11 cellular contexts compared by ENCODE assay signal in the genomic region with DNA sequence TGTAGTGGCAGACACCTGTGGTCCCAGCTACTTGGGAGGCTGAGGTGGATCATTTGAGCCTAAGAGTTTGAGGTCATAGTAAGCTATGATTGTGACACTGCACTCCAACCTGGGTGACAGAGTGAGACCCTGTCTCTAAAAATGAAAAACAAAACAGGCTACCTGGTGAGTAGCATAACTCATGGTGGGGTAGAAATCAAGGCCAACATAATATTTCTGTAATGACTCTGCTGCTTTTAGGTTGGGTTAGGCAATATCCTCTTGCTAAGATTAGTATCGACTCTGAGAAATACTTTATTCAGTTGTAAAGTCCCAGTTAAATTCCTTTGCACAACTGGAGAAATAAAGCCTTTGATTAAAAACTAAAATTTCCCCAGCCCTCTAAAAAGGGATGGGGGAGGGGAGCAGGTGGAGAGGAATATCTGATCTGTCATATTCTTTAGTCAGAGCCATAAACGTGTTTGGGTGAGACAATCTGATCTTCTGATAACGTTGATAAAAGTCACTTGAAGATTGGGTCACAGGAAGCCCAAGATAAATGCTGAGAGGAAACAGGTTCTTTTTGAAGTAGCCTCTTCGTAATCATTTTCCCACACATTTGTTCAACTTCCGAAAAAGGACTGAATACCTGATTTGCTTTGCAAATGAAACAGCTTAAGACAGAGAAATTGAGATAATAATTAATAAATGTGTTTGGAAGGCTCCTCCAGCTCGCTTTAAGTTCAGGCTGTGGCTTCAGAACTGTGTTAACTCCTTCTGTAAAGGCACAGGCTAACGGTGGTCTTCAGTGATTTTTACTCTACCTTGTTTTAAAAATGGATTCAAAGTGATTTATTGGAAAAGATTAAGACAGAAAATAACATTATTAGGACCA. TPM values are rescaled to one million over a fixed set of nuclear protein-coding genes. Genes with fewer than 3 reads are reported as not detected.
DNase-seq lines count a peak whose midpoint lies in the region; ATAC-seq and TF ChIP-seq lines count a peak whose summit lies in the region.
"Had no signal": no experiment of that assay in that cellular context is flagged by ENCODE, and none has a peak within 500 bp of the region (broad histone marks: within the 10 kb centered on the region; RNA-seq: fewer than 3 reads in every experiment).

No MANE protein-coding gene starts in this region.

- H3K36me3 ChIP-seq in mucosa of descending colon (ENCODE audit: low read depth) (no peaks in the 10 kb centered on the region), gastroesophageal sphincter (peaks cover 0 to 8% of the 10 kb centered on the region in 2 donors)

- no peaks in the 10 kb centered on the region for H3K4me1 ChIP-seq in mucosa of descending colon (ENCODE audit: low read depth)
- H3K4me1 ChIP-seq in gastroesophageal sphincter: no peaks in the 10 kb centered on the region

- peak overlapping the region; percentile 62 for H3K4me3 Mint-ChIP-seq in activated T-helper 17 cell treated with anti-CD3 and anti-CD28 coated beads, Interleukin-2, amount 50 U/mL, for 72 hours

- H3K27me3 Mint-ChIP-seq in activated T-helper 17 cell treated with anti-CD3 and anti-CD28 coated beads, Interleukin-2, amount 50 U/mL, for 72 hours: no peaks in the 10 kb centered on the region

- no peak for TF ChIP-seq EP300 in gastroesophageal sphincter (IDR thresholded peaks at IDR 0.05)

- no peaks in the 10 kb centered on the region for H3K27me3 ChIP-seq in gastroesophageal sphincter

- TF ChIP-seq POLR2A in gastroesophageal sphincter (IDR thresholded peaks at IDR 0.05): no peak

- peak overlapping the region; percentile 44 for H3K27ac Mint-ChIP-seq in activated T-helper 17 cell treated with anti-CD3 and anti-CD28 coated beads, Interleukin-2, amount 50 U/mL, for 72 hours

- H3K9me3 ChIP-seq in mucosa of descending colon: no peaks in the 10 kb centered on the region
- no peaks in the 10 kb centered on the region for H3K9me3 ChIP-seq in gastroesophageal sphincter

- DNase-seq in AG09309 (ENCODE audit: low read depth): peak; percentile 18
- peak; percentile 6 for DNase-seq in MV-4-11 (lab: John Stamatoyannopoulos, UW)
- no peak for DNase-seq in mucosa of descending colon
- DNase-seq: foreskin melanocyte had no signal

- H3K4me3 ChIP-seq in AG09309 (ENCODE audit: control insufficient read depth, low read depth, low read length): no peak overlapping the region
- no peak overlapping the region for H3K4me3 ChIP-seq in mucosa of descending colon
- no peak overlapping the region for H3K4me3 ChIP-seq in gastroesophageal sphincter
- H3K4me3 ChIP-seq: smooth muscle cell had no signal

- H3K9me3 Mint-ChIP-seq in activated T-helper 17 cell treated with anti-CD3 and anti-CD28 coated beads, Interleukin-2, amount 50 U/mL, for 72 hours: no peaks in the 10 kb centered on the region

- intact Hi-C loops in mucosa of descending colon (cut with DNase I, micrococcal nuclease): no loop called here

- H3K27ac ChIP-seq in gastroesophageal sphincter: no peak overlapping the region

- no peaks in the 10 kb centered on the region for H3K36me3 Mint-ChIP-seq in activated T-helper 17 cell treated with anti-CD3 and anti-CD28 coated beads, Interleukin-2, amount 50 U/mL, for 72 hours (ENCODE audit: low read depth)

- H3K4me1 Mint-ChIP-seq in activated T-helper 17 cell treated with anti-CD3 and anti-CD28 coated beads, Interleukin-2, amount 50 U/mL, for 72 hours: peaks cover 20% of the 10 kb centered on the region

- ATAC-seq in GM19372 (IDR thresholded peaks at IDR 0.05; ENCODE audit: low read depth, unreplicated experiment) (peak; percentile 62), GM21576 (IDR thresholded peaks at IDR 0.05; ENCODE audit: unreplicated experiment) (no peak), mucosa of descending colon (no peak), gastroesophageal sphincter (no peak), HG02571 (IDR thresholded peaks at IDR 0.05; ENCODE audit: unreplicated experiment) (no peak)
- ATAC-seq in activated T-helper 17 cell treated with anti-CD3 and anti-CD28 coated beads, Interleukin-2, amount 50 U/mL, for 72 hours (replicated peaks): peak; percentile 71

- 67 to 73% methylated on average over 7 of the region's 7 CpGs for WGBS in gastroesophageal sphincter (ENCODE audit: low coverage in 1 of 2), 2 donors

- TF ChIP-seq CTCF in AG09309 (IDR thresholded peaks at IDR 0.05; ENCODE audit: control insufficient read depth, insufficient read depth, low read depth, low read length, missing control alignments): no peak
- TF ChIP-seq CTCF in mucosa of descending colon (IDR thresholded peaks at IDR 0.05): no peak
- TF ChIP-seq CTCF in gastroesophageal sphincter (IDR thresholded peaks at IDR 0.05): no peak

RNA-seq across cellular contexts. Expression of a gene that starts 15.0 kb away (rescaled TPM):
- not detected for total RNA-seq in activated T-helper 17 cell treated with anti-CD3 and anti-CD28 coated beads, Interleukin-2, amount 50 U/mL, for 72 hours
- total RNA-seq in mucosa of descending colon: not detected
- total RNA-seq in gastroesophageal sphincter: not detected
- total RNA-seq: cerebellum, smooth muscle cell had no signal

RNA-seq across cellular contexts. Expression of a gene that starts 30.8 kb away (rescaled TPM):
- 1 to 10 TPM; 2.4 to 4.3 TPM for total RNA-seq in activated T-helper 17 cell treated with anti-CD3 and anti-CD28 coated beads, Interleukin-2, amount 50 U/mL, for 72 hours
- total RNA-seq in mucosa of descending colon (not detected), gastroesophageal sphincter (not detected)
- total RNA-seq: cerebellum had no signal

RNA-seq across cellular contexts. Expression of a gene that starts 48.6 kb away (rescaled TPM):
- total RNA-seq in activated T-helper 17 cell treated with anti-CD3 and anti-CD28 coated beads, Interleukin-2, amount 50 U/mL, for 72 hours: 10 to 100 TPM in 1 of 2 donors, 1 to 10 TPM in 1; 8.3 to 13.9 TPM
- total RNA-seq in mucosa of descending colon (10 to 100 TPM in 1 of 3 donors, 1 to 10 TPM in 2; 3.2 to 11.0 (median 3.8) TPM), gastroesophageal sphincter (10 to 100 TPM in 1 of 4 donors, 1 to 10 TPM in 3; 5.9 to 12.5 (median 7.7) TPM)

RNA-seq across cellular contexts. Expression of a gene that starts 58.5 kb away (rescaled TPM):
- 1 to 10 TPM; 1.2 to 3.3 TPM for total RNA-seq in activated T-helper 17 cell treated with anti-CD3 and anti-CD28 coated beads, Interleukin-2, amount 50 U/mL, for 72 hours
- total RNA-seq in mucosa of descending colon: 10 to 100 TPM in 2 of 3 donors, 1 to 10 TPM in 1; 7.1 to 12.3 (median 12.0) TPM
- not detected for total RNA-seq in gastroesophageal sphincter

Comparison
In these comparisons a context has a peak if more than half of its experiments do, and no peak if none do; other contexts are left out.
1. DNase-seq: peak in AG09309 (single experiment) and MV-4-11 (single experiment); none in mucosa of descending colon (0 of 3).
2. ATAC-seq: peak in GM19372 (single experiment) and activated T-helper 17 cell treated with anti-CD3 and anti-CD28 coated beads, Interleukin-2, amount 50 U/mL, for 72 hours (single experiment); none in GM21576 (single experiment), mucosa of descending colon (single experiment), gastroesophageal sphincter (single experiment) and HG02571 (single experiment).